Comparison of ENCODE assay signal across 8 cellular contexts in the genomic region with DNA sequence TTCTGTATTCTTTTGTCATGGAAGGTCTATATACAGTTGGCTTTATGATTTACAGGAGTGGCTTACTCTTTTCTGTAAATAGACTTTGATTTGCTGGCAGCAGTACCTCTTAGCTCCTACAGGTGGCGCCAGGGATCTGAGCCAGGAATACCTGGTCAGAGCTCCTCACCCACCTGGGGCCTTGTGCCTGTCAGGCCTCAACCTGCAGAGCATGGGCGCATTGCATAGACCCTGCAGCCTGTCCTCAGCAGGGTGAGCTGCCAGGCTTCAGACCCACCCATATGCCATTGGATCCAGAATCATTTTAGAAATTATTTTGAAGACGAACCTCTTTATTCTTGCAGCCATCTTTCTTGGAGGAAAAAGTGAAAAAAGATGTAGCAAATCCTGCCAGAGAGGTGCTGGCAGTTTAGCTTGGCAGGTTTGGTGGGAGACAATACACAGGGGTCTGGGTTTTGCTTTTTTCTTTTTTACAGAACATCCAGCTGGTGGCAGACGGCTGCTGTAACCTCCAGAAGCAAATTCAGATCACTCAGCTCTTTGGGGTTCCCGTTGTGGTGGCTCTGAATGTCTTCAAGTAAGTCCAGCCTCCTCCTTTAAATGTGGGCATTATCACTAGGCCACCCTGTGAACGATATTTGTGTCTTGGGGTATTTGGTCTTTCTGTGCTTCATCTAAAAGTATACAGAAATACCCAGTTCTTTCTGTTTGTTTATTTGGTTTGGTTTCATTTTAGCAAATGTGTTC.
DNase-seq lines count a peak whose midpoint lies in the region; ATAC-seq lines count a peak whose summit lies in the region.

No MANE protein-coding gene starts in this region.

- H3K79me1 ChIP-seq in mesendoderm (ENCODE audit: low read length), result no peaks in the 10 kb centered on the region

- peaks cover 6% of the 10 kb centered on the region for H3K36me3 ChIP-seq in mesendoderm (ENCODE audit: control insufficient read depth, insufficient read depth, low read length)

- no peak overlapping the region for H3K4me2 ChIP-seq in mesendoderm (ENCODE audit: low read length)

- H3K27me3 ChIP-seq in mesendoderm (ENCODE audit: insufficient read depth, low read length, poor library complexity), result no peaks in the 10 kb centered on the region

- H2BK5ac ChIP-seq in mesendoderm (ENCODE audit: low read length), result no peak overlapping the region

- H3K4me1 ChIP-seq in mesendoderm (ENCODE audit: control insufficient read depth, low read depth, low read length), result no peaks in the 10 kb centered on the region

- H3K23ac ChIP-seq in mesendoderm (ENCODE audit: low read length), result no peak overlapping the region

- peak; percentile 63 for ATAC-seq in HG03095 (IDR thresholded peaks at IDR 0.05; ENCODE audit: unreplicated experiment)

- no peak overlapping the region for H4K8ac ChIP-seq in mesendoderm (ENCODE audit: low read depth, low read length)

- no peaks in the 10 kb centered on the region for H3K79me2 ChIP-seq in mesendoderm (ENCODE audit: control insufficient read depth, insufficient read depth, low read length)

- no peak overlapping the region for H3K4me3 ChIP-seq in mesendoderm (ENCODE audit: low read length)

- H3K56ac ChIP-seq in mesendoderm (ENCODE audit: low read length), result no peak overlapping the region

- H2BK15ac ChIP-seq in mesendoderm (replicated peaks; ENCODE audit: low read depth), result no peak overlapping the region

- H2BK120ac ChIP-seq in mesendoderm (ENCODE audit: low read depth, low read length), result no peak overlapping the region

- H2AK5ac ChIP-seq in mesendoderm (ENCODE audit: low read length), result no peak overlapping the region

- H3K18ac ChIP-seq in mesendoderm (ENCODE audit: low read length), result no peak overlapping the region

- no peak overlapping the region for H4K5ac ChIP-seq in mesendoderm (ENCODE audit: low read length)

- no peak overlapping the region for H3K27ac ChIP-seq in mesendoderm (ENCODE audit: low read depth, low read length)

- H3K9ac ChIP-seq in mesendoderm (ENCODE audit: low read length), result no peak overlapping the region

- DNase-seq in NCI-H524 (lab: John Stamatoyannopoulos, UW) (peak; percentile 61 to 73), NCI-H524 treated with DMSO at 0.1 percent for 48 hours (lab: John Stamatoyannopoulos, UW) (no peak), NCI-H226 (peak; percentile 27), mesendoderm (peak; percentile 80)
- DNase-seq in activated CD4-positive, alpha-beta T cell treated with anti-CD3 and anti-CD28 coated beads, Interleukin-2, amount 50 U/mL, for 24 hours (ENCODE audit: low read depth in 1 of 2, low spot score in 1 of 2), result peak; percentile 25 to 33
- DNase-seq in effector CD8-positive, alpha-beta T cell (lab: John Stamatoyannopoulos, UW), result peak; percentile 5
- DNase-seq in stimulated activated CD8-positive, alpha-beta memory T cell treated with anti-CD3 and anti-CD28 coated beads, Interleukin-4, amount 100 ng/mL, for 24 hours (ENCODE audit: low read depth), result peak; percentile 23

- WGBS in mesendoderm (ENCODE audit: extremely low coverage, insufficient coverage, low lambda C conversion rate), result no CpG with 5 or more reads among the region's 6 CpGs

- H3K4ac ChIP-seq in mesendoderm (ENCODE audit: low read depth, low read length), result peak overlapping the region; percentile 10
